In genomic region chr3:47089605-47090004, GRCh38 we compare ENCODE assay signal across 15 cellular contexts.
DNase-seq lines count a peak whose midpoint lies in the region; ATAC-seq and TF ChIP-seq lines count a peak whose summit lies in the region.
"Had no signal": no experiment of that assay in that cellular context is flagged by ENCODE, and none has a peak within 500 bp of the region (broad histone marks: within the 10 kb centered on the region; RNA-seq: fewer than 3 reads in every experiment).

No MANE protein-coding gene starts in this region.

- peaks cover 10% of the 10 kb centered on the region for H3K4me1 Mint-ChIP-seq in activated CD4-positive, alpha-beta T cell treated with anti-CD3 and anti-CD28 coated beads for 36 hours
- peaks cover 0 to 8% (median 5%) of the 10 kb centered on the region in 4 donors for H3K4me1 Mint-ChIP-seq in CD4-positive, alpha-beta memory T cell
- H3K4me1 Mint-ChIP-seq in activated CD8-positive, alpha-beta T cell treated with anti-CD3 and anti-CD28 coated beads for 36 hours (ENCODE audit: low read depth), result peaks cover 9% of the 10 kb centered on the region
- H3K4me1 Mint-ChIP-seq in nephron progenitor cell, result no peaks in the 10 kb centered on the region

- POLR2A ChIA-PET in activated CD4-positive, alpha-beta T cell treated with anti-CD3 and anti-CD28 coated beads for 36 hours (lab: Charles Lee), result no interaction called here
- POLR2A ChIA-PET in CD4-positive, alpha-beta memory T cell (lab: Charles Lee; ENCODE audit: partially characterized antibody), result no interaction called here
- POLR2A ChIA-PET in activated CD8-positive, alpha-beta T cell treated with anti-CD3 and anti-CD28 coated beads for 36 hours (lab: Charles Lee), result no interaction called here
- POLR2A ChIA-PET in OCI-LY7 (lab: Charles Lee), result no interaction called here

- no peak for ATAC-seq in activated CD4-positive, alpha-beta T cell treated with anti-CD3 and anti-CD28 coated beads for 36 hours
- ATAC-seq in activated CD8-positive, alpha-beta T cell treated with anti-CD3 and anti-CD28 coated beads for 36 hours, result no peak
- ATAC-seq in HG02588 (IDR thresholded peaks at IDR 0.05; ENCODE audit: unreplicated experiment), result no peak

- H3K4me2 ChIP-seq in OCI-LY7 (ENCODE audit: low read length), result no peak overlapping the region

- H3K79me2 ChIP-seq in OCI-LY7 (ENCODE audit: insufficient read depth, low read depth, low read length), result peaks cover 8% of the 10 kb centered on the region; the same call in 1 of the 2 replicates

- H3K4me3 ChIP-seq in CD4-positive, alpha-beta memory T cell (ENCODE audit: low read length in 2 of 2), result no peak overlapping the region
- H3K4me3 ChIP-seq in OCI-LY7 (ENCODE audit: low read depth, low read length, poor library complexity, severe bottlenecking), result no peak overlapping the region
- H3K4me3 ChIP-seq: HAP-1 had no signal

- BruUV-seq in OCI-LY7 (replicated peaks; lab: Mats Ljungman, UMichigan), result no TSS peak

- no peak overlapping the region for H3K27ac ChIP-seq in CD4-positive, alpha-beta memory T cell (ENCODE audit: low read depth, low read length)
- H3K27ac ChIP-seq in OCI-LY7 (ENCODE audit: low read depth, low read length, poor library complexity, severe bottlenecking), result no peak overlapping the region
- H3K27ac ChIP-seq: C4-2B had no signal

- no peaks in the 10 kb centered on the region for H3K27me3 Mint-ChIP-seq in activated CD4-positive, alpha-beta T cell treated with anti-CD3 and anti-CD28 coated beads for 36 hours
- H3K27me3 Mint-ChIP-seq in CD4-positive, alpha-beta memory T cell, result no peaks in the 10 kb centered on the region
- no peaks in the 10 kb centered on the region for H3K27me3 Mint-ChIP-seq in activated CD8-positive, alpha-beta T cell treated with anti-CD3 and anti-CD28 coated beads for 36 hours
- no peaks in the 10 kb centered on the region for H3K27me3 Mint-ChIP-seq in nephron progenitor cell (ENCODE audit: low read depth, poor library complexity)

- no peaks in the 10 kb centered on the region for H3K27me3 ChIP-seq in CD4-positive, alpha-beta memory T cell (ENCODE audit: insufficient read depth, low read length)

- no peaks in the 10 kb centered on the region for H3K9me2 ChIP-seq in OCI-LY7 (ENCODE audit: insufficient read depth, low read length)

- no peak overlapping the region for H3K4me3 Mint-ChIP-seq in activated CD4-positive, alpha-beta T cell treated with anti-CD3 and anti-CD28 coated beads for 36 hours
- H3K4me3 Mint-ChIP-seq in CD4-positive, alpha-beta memory T cell, result no peak overlapping the region
- no peak overlapping the region for H3K4me3 Mint-ChIP-seq in activated CD8-positive, alpha-beta T cell treated with anti-CD3 and anti-CD28 coated beads for 36 hours
- no peak overlapping the region for H3K4me3 Mint-ChIP-seq in nephron progenitor cell

- H3K36me3 ChIP-seq in CD4-positive, alpha-beta memory T cell (ENCODE audit: insufficient read depth, low read length), result peaks cover 35% of the 10 kb centered on the region
- H3K36me3 ChIP-seq in OCI-LY7 (ENCODE audit: insufficient read depth, low read length), result peaks cover 89% of the 10 kb centered on the region

- CTCF ChIA-PET in activated CD4-positive, alpha-beta T cell treated with anti-CD3 and anti-CD28 coated beads for 36 hours (lab: Charles Lee), result interaction anchor here (1.1 kb wide), 2 partner anchors 16 to 26 kb away, joined by 3 to 6 read pairs; no protein-coding TSS in a partner anchor
- CTCF ChIA-PET in CD4-positive, alpha-beta memory T cell (lab: Charles Lee; ENCODE audit: partially characterized antibody), result no interaction called here
- CTCF ChIA-PET in activated CD8-positive, alpha-beta T cell treated with anti-CD3 and anti-CD28 coated beads for 36 hours (lab: Charles Lee), result no interaction called here
- CTCF ChIA-PET in OCI-LY7 (lab: Charles Lee; ENCODE audit: unreplicated experiment), result no interaction called here

- H2AFZ ChIP-seq in OCI-LY7 (ENCODE audit: low read length), result no peak overlapping the region

- peaks cover 31% of the 10 kb centered on the region for H3K36me3 Mint-ChIP-seq in activated CD4-positive, alpha-beta T cell treated with anti-CD3 and anti-CD28 coated beads for 36 hours (ENCODE audit: low read depth)
- H3K36me3 Mint-ChIP-seq in CD4-positive, alpha-beta memory T cell, result peaks cover 29 to 58% of the 10 kb centered on the region in 2 donors
- peaks cover 25% of the 10 kb centered on the region for H3K36me3 Mint-ChIP-seq in activated CD8-positive, alpha-beta T cell treated with anti-CD3 and anti-CD28 coated beads for 36 hours (ENCODE audit: low read depth)
- peaks cover 35% of the 10 kb centered on the region for H3K36me3 Mint-ChIP-seq in nephron progenitor cell (ENCODE audit: low read depth)

- no peaks in the 10 kb centered on the region for H3K4me1 ChIP-seq in CD4-positive, alpha-beta memory T cell (ENCODE audit: insufficient read depth, low read length)
- no peaks in the 10 kb centered on the region for H3K4me1 ChIP-seq in OCI-LY7 (ENCODE audit: insufficient read depth, low read length, poor library complexity, severe bottlenecking)
- H3K4me1 ChIP-seq: HAP-1 had no signal

- no peak for DNase-seq in activated CD4-positive, alpha-beta T cell treated with anti-CD3 and anti-CD28 coated beads for 36 hours
- no peak for DNase-seq in activated CD4-positive, alpha-beta T cell treated with anti-CD3 and anti-CD28 coated beads for 1 hour
- DNase-seq in CD4-positive, alpha-beta memory T cell, result no peak
- DNase-seq in activated CD8-positive, alpha-beta T cell treated with anti-CD3 and anti-CD28 coated beads for 36 hours, result no peak
- DNase-seq in nephron progenitor cell, result no peak
- no peak for DNase-seq in OCI-LY7 (ENCODE audit: low spot score)
- no peak for DNase-seq in AG08395 (ENCODE audit: low spot score)
- DNase-seq: DMS79 treated with DMSO at 0.1 percent for 48 hours, IMR-90, NCI-H187 treated with DMSO at 0.1 percent for 48 hours, NCI-H2171, NCI-H82 had no signal

- TF ChIP-seq CTCF in activated CD8-positive, alpha-beta T cell treated with anti-CD3 and anti-CD28 coated beads for 36 hours (IDR thresholded peaks at IDR 0.05), result no peak
- TF ChIP-seq CTCF in nephron progenitor cell (IDR thresholded peaks at IDR 0.05), result no peak
- TF ChIP-seq CTCF in OCI-LY7 (conservative IDR thresholded peaks at IDR 0.05; ENCODE audit: low read length), result no peak

- intact Hi-C loops in activated CD4-positive, alpha-beta T cell treated with anti-CD3 and anti-CD28 coated beads for 36 hours (cut with DNase I, micrococcal nuclease), result loop anchor here in 1 of 2 experiments (10.0 kb wide), 1 partner anchor 235 kb away; no protein-coding TSS in a partner anchor
- intact Hi-C loops in CD4-positive, alpha-beta memory T cell (cut with micrococcal nuclease), result no loop called here
- intact Hi-C loops in activated CD8-positive, alpha-beta T cell treated with anti-CD3 and anti-CD28 coated beads for 36 hours (cut with micrococcal nuclease), result no loop called here
- intact Hi-C loops in OCI-LY7 (cut with micrococcal nuclease; ENCODE audit: unreplicated experiment), result no loop called here

- peak overlapping the region; percentile 32 for H3K27ac Mint-ChIP-seq in activated CD4-positive, alpha-beta T cell treated with anti-CD3 and anti-CD28 coated beads for 36 hours
- H3K27ac Mint-ChIP-seq in CD4-positive, alpha-beta memory T cell, result peak overlapping the region in 4 of 7 donors; percentile 20 to 83 (median 58)
- peak overlapping the region; percentile 60 for H3K27ac Mint-ChIP-seq in activated CD8-positive, alpha-beta T cell treated with anti-CD3 and anti-CD28 coated beads for 36 hours
- H3K27ac Mint-ChIP-seq in nephron progenitor cell, result peak overlapping the region; percentile 11

- H4K20me1 ChIP-seq in OCI-LY7 (ENCODE audit: insufficient read depth, low read length), result 0 out of 2 replicates have a peak, but pooled peaks cover 3% of the 10 kb centered on the region

- no peaks in the 10 kb centered on the region for H3K9me3 Mint-ChIP-seq in activated CD4-positive, alpha-beta T cell treated with anti-CD3 and anti-CD28 coated beads for 36 hours (ENCODE audit: low read depth)
- no peaks in the 10 kb centered on the region for H3K9me3 Mint-ChIP-seq in CD4-positive, alpha-beta memory T cell
- no peaks in the 10 kb centered on the region for H3K9me3 Mint-ChIP-seq in activated CD8-positive, alpha-beta T cell treated with anti-CD3 and anti-CD28 coated beads for 36 hours
- no peaks in the 10 kb centered on the region for H3K9me3 Mint-ChIP-seq in nephron progenitor cell

- H3K9me3 ChIP-seq in CD4-positive, alpha-beta memory T cell (ENCODE audit: control insufficient read depth in 1 of 2, low read length in 2 of 2), result no peaks in the 10 kb centered on the region
- H3K9me3 ChIP-seq in OCI-LY7 (ENCODE audit: low read length), result no peaks in the 10 kb centered on the region
- H3K9me3 ChIP-seq: HAP-1 had no signal
